In the genomic region with DNA sequence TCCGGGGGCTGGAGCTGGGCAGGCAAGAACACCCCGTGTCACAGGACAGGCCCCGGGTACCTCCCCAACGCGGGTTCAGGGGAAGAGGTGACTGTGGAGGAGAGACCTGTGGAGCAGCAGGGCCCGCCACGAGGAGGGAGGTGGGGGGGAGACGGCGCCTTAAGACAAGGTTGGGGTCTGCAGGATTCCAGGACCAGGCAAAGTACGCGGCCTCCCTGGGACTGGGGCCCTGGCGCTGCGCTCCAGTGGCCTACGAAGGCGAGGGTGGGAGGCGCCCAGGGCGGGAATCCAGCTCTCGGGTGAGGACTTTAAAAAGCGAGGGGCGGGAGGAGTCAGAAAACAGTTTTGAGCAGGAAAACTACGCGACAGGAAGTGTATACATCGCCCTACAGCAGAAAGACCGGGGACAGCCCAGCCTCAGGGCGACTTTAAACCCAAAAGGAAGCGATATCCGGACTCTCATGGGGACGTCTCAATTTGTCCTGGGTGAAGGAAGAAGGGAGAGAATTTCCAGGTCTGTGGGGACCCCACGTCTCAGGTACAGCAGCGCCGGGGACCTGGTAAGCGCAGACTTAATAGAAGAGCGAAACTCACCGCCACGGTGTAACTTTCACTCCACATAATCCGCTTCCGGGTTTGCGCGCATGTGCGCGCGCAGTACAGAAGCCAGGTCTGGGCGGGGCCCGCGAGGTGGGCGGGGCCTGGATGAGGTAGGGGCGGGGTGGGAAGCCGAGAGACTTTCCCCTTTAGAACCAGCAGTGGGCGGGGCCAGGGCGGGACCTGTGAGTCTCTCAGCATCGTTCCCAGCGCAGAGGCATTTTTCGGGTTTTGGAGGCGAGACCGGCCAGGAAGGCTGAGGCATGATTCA, we compare ENCODE assay signal across 8 cellular contexts. TPM values are rescaled to one million over a fixed set of nuclear protein-coding genes. Genes with fewer than 3 reads are reported as not detected.
DNase-seq lines count a peak whose midpoint lies in the region; ATAC-seq and TF ChIP-seq lines count a peak whose summit lies in the region.

A gene (minus strand): TSS at position 638 of the 868 bp plus-strand sequence.

- CTCF ChIA-PET in A673 (lab: Charles Lee): interaction anchor here (0.6 kb wide), 1 partner anchor 33 kb away, joined by 3 read pairs; no protein-coding TSS in a partner anchor

- POLR2A ChIA-PET in A673 (lab: Charles Lee; ENCODE audit: low non-redundant PET): no interaction called here

- intact Hi-C loops in A673 (cut with micrococcal nuclease; ENCODE audit: unreplicated experiment): no loop called here

- no peak for TF ChIP-seq CTCF in A673 (conservative IDR thresholded peaks at IDR 0.05; ENCODE audit: low read depth, low read length)

- no peaks in the 10 kb centered on the region for H3K9me3 ChIP-seq in A673 (ENCODE audit: low read depth, low read length, poor library complexity, severe bottlenecking)

- TSS peak; percentile 50 for BruUV-seq in A673 (replicated peaks; lab: Mats Ljungman, UMichigan)

- H3K27me3 ChIP-seq in A673 (replicated peaks; ENCODE audit: insufficient read depth, low read depth, low read length, poor library complexity) (no peaks in the 10 kb centered on the region), layer of hippocampus (ENCODE audit: control insufficient read depth, insufficient read depth, low read length) (no peaks in the 10 kb centered on the region)

- DNase-seq in A673 (ENCODE audit: low spot score) (peak; percentile 96), NCI-H510A (lab: John Stamatoyannopoulos, UW) (peak; percentile 69)
- DNase-seq in activated CD4-positive, alpha-beta T cell treated with anti-CD3 and anti-CD28 coated beads for 4 hours: peak; percentile 94 to 99
- DNase-seq in stimulated activated CD4-positive, alpha-beta T cell treated with anti-CD3 and anti-CD28 coated beads, Interleukin-1b, Interleukin-23, amount 100 ng/mL, for 24 hours (ENCODE audit: low read depth in 4 of 4, low spot score in 1 of 4): peak; percentile 78 to 92 (median 86)

- ATAC-seq in GM18870 (IDR thresholded peaks at IDR 0.05; ENCODE audit: unreplicated experiment) (peak; percentile 73), HG03159 (IDR thresholded peaks at IDR 0.05; ENCODE audit: unreplicated experiment) (peak; percentile 92)

- H3K4me3 ChIP-seq in A673 (ENCODE audit: low read depth, low read length, poor library complexity, severe bottlenecking): peak within 1 kb of the TSS; percentile 58

- no peaks in the 10 kb centered on the region for H3K4me1 ChIP-seq in A673 (ENCODE audit: insufficient read depth, low read length, poor library complexity, severe bottlenecking)

- H3K27ac ChIP-seq in A673 (ENCODE audit: low read depth, low read length, poor library complexity, severe bottlenecking) (peak within 1 kb of the TSS; percentile 77), cingulate gyrus (ENCODE audit: low read depth, low read length) (peak within 1 kb of the TSS; percentile 39), layer of hippocampus (ENCODE audit: low read depth, low read length) (peak within 1 kb of the TSS; percentile 68)

- H3K36me3 ChIP-seq in A673 (ENCODE audit: insufficient read depth, low read length, poor library complexity, severe bottlenecking): no peaks in the 10 kb centered on the region

RNA-seq across cellular contexts. Expression of the gene that starts here (rescaled TPM):
- 23.0 and 23.7 TPM in 2 replicates for total RNA-seq in A673 (2021)

Comparison
In these comparisons a context has a peak if more than half of its experiments do, and no peak if none do; other contexts are left out.
1. Peak in every context shown above with its lines: DNase-seq, ATAC-seq, H3K4me3 ChIP-seq and H3K27ac ChIP-seq.